1 cellular context compared by ENCODE assay signal in genomic region chr7:27607210-27607606, GRCh38.
TF ChIP-seq lines count a peak whose summit lies in the region.

No MANE protein-coding gene starts in this region.

TF ChIP-seq in IMR-90, 13 proteins besides CTCF, POLR2A, EP300 and RAD21 (continued from another document):
- TF ChIP-seq ELK1 (IDR thresholded peaks at IDR 0.05; ENCODE audit: borderline replicate concordance, low read depth, low read length) = no peak
- TF ChIP-seq CEBPB (IDR thresholded peaks at IDR 0.05; ENCODE audit: low read depth, low read length) = no peak
- TF ChIP-seq RFX5 (IDR thresholded peaks at IDR 0.05; ENCODE audit: low read depth, low read length) = no peak
- no peak for TF ChIP-seq BHLHE40 (IDR thresholded peaks at IDR 0.05; ENCODE audit: low read depth, low read length)
